In the genomic region with DNA sequence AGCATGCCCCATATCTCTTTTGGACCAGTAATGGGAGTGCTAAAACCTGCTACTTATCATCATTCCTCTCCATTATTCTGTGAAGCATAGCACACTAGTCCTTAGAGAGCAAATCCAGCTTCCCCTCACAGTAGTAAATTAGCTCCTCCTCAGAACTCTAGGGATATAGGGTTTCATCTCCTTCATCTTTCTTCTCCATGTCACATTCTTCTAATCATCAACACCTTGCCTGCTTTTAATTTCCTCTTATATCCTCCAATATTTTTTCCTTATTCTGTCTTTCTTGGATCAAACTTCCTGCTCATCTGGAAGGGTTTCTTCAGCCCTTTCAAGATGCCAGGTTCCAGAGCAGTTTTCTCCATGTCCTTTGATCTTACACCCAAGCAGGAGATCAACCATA, we compare ENCODE assay signal across 37 cellular contexts.
"Had no signal": no experiment of that assay in that cellular context is flagged by ENCODE, and none has a peak within 500 bp of the region (broad histone marks: within the 10 kb centered on the region; RNA-seq: fewer than 3 reads in every experiment).

No MANE protein-coding gene starts in this region.

- H3K9me3 ChIP-seq: MG63 had no signal

- H3K36me3 ChIP-seq: MG63 had no signal

- H3K4me3 ChIP-seq: MG63 had no signal

- DNase-seq: Karpas-422, Kasumi-1, MG63, MM.1S, MV-4-11, NCI-H1048, NCI-H1092, NCI-H1092 treated with DMSO at 0.1 percent for 48 hours, NCI-H1105, NCI-H1105 treated with DMSO at 0.1 percent for 48 hours, NCI-H1417, NCI-H1417 treated with DMSO at 0.1 percent for 48 hours, NCI-H1436, NCI-H1436 treated with DMSO at 0.1 percent for 48 hours, NCI-H146, NCI-H1694, NCI-H1694 treated with DMSO at 0.1 percent for 48 hours, NCI-H187, NCI-H187 treated with DMSO at 0.1 percent for 48 hours, NCI-H1930, NCI-H2029, NCI-H2029 treated with DMSO at 0.1 percent for 48 hours, NCI-H2081, NCI-H2081 treated with DMSO at 0.1 percent for 48 hours, NCI-H2107, NCI-H2171, NCI-H2171 treated with DMSO at 0.1 percent for 48 hours, NCI-H2227 treated with DMSO at 0.1 percent for 48 hours, NCI-H226, NCI-H345, NCI-H446, NCI-H446 treated with DMSO at 0.1 percent for 48 hours, NCI-H510A, NCI-H510A treated with DMSO at 0.1 percent for 48 hours, NCI-H524, NCI-H524 treated with DMSO at 0.1 percent for 48 hours, NCI-H526 had no signal

- H3K27me3 ChIP-seq: MG63 had no signal
